ENCODE assay signal across 1 cellular context in the genomic region with DNA sequence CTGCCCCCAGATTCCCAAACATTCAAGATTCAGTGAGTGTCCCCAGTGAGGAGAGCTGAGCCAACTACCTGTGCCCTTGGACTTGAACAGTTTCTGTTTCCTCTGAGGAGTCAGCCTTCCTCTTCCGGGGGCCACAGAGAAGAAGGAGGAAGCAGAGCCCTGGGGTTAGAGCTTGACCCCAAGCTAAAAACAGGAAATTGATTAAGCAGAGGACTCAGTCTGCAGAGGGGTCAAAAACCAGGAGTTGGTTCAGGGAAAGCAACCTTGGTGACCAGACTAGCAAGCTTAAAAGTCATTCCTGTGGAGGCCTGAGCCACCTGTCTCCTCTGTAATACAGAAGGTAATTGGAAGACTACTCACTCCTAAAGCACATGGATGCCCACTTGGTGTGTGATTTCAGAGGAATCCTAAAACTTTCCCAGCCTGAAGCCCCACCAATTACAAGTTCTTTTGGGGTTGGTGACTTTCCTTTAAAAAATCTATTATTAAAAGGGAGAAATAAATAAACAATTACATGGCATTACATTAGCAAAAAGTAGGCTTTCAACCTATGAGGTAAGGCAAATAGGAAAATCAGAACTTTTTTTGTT.
TF ChIP-seq lines count a peak whose summit lies in the region.

No MANE protein-coding gene starts in this region.

TF ChIP-seq in HepG2, 621 proteins besides CTCF, POLR2A, EP300 and RAD21 (continued from another document and continues in another):
- TF ChIP-seq, protein P1, sequence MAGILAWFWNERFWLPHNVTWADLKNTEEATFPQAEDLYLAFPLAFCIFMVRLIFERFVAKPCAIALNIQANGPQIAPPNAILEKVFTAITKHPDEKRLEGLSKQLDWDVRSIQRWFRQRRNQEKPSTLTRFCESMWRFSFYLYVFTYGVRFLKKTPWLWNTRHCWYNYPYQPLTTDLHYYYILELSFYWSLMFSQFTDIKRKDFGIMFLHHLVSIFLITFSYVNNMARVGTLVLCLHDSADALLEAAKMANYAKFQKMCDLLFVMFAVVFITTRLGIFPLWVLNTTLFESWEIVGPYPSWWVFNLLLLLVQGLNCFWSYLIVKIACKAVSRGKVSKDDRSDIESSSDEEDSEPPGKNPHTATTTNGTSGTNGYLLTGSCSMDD (CRISPR knock-in tag; IDR thresholded peaks at IDR 0.05) = no peak
- peak; percentile 80 for TF ChIP-seq DPF2 (CRISPR knock-in tag; IDR thresholded peaks at IDR 0.05; ENCODE audit: borderline replicate concordance, low read depth)
- no peak for TF ChIP-seq PBX2 (CRISPR knock-in tag; IDR thresholded peaks at IDR 0.05)
- TF ChIP-seq FOXM1 (CRISPR knock-in tag; IDR thresholded peaks at IDR 0.05) = no peak
- TF ChIP-seq ZBTB10 (CRISPR knock-in tag; IDR thresholded peaks at IDR 0.05; ENCODE audit: borderline replicate concordance) = no peak
- TF ChIP-seq NFIC (IDR thresholded peaks at IDR 0.05; ENCODE audit: low read length) = no peak
- TF ChIP-seq ZNF441 (CRISPR knock-in tag; IDR thresholded peaks at IDR 0.05; ENCODE audit: borderline replicate concordance) = peak; percentile 59; the same call in 1 of the 2 replicates
- no peak for TF ChIP-seq HMGA1 (CRISPR knock-in tag; conservative IDR thresholded peaks at IDR 0.05)
- TF ChIP-seq MED13 (CRISPR knock-in tag; IDR thresholded peaks at IDR 0.05) = peak; percentile 80; the same call in 1 of the 2 replicates
- no peak for TF ChIP-seq SALL2 (CRISPR knock-in tag; IDR thresholded peaks at IDR 0.05)
- TF ChIP-seq IKZF1 (IDR thresholded peaks at IDR 0.05) = no peak
- no peak for TF ChIP-seq TOE1 (CRISPR knock-in tag; IDR thresholded peaks at IDR 0.05)
- TF ChIP-seq IRF1 (CRISPR knock-in tag; IDR thresholded peaks at IDR 0.05; ENCODE audit: low read depth) = no peak
- TF ChIP-seq GTF3A (CRISPR knock-in tag; conservative IDR thresholded peaks at IDR 0.05) = no peak
- TF ChIP-seq ZBTB1 (CRISPR knock-in tag; IDR thresholded peaks at IDR 0.05; ENCODE audit: borderline replicate concordance) = no peak
- TF ChIP-seq, protein P2, sequence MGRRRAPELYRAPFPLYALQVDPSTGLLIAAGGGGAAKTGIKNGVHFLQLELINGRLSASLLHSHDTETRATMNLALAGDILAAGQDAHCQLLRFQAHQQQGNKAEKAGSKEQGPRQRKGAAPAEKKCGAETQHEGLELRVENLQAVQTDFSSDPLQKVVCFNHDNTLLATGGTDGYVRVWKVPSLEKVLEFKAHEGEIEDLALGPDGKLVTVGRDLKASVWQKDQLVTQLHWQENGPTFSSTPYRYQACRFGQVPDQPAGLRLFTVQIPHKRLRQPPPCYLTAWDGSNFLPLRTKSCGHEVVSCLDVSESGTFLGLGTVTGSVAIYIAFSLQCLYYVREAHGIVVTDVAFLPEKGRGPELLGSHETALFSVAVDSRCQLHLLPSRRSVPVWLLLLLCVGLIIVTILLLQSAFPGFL (CRISPR knock-in tag; IDR thresholded peaks at IDR 0.05) = no peak
- TF ChIP-seq HNF4G (IDR thresholded peaks at IDR 0.05; ENCODE audit: borderline replicate concordance, low read depth, low read length) = peak; percentile 29; the same call in 1 of the 2 replicates
- TF ChIP-seq HNF4G (CRISPR knock-in tag; IDR thresholded peaks at IDR 0.05; ENCODE audit: borderline replicate concordance, low read depth) = peak; percentile 70; the same call in 1 of the 2 replicates
- no peak for TF ChIP-seq KDM5A (IDR thresholded peaks at IDR 0.05; ENCODE audit: borderline replicate concordance, low read length)
- no peak for TF ChIP-seq KLF16 (CRISPR knock-in tag; IDR thresholded peaks at IDR 0.05)
- TF ChIP-seq ZMAT3 (CRISPR knock-in tag; conservative IDR thresholded peaks at IDR 0.05) = no peak; the same call in 1 of the 2 replicates
- TF ChIP-seq ZUFSP (CRISPR knock-in tag; IDR thresholded peaks at IDR 0.05; ENCODE audit: borderline replicate concordance) = no peak
- TF ChIP-seq ZIK1 (CRISPR knock-in tag; IDR thresholded peaks at IDR 0.05; ENCODE audit: borderline replicate concordance, low read depth) = no peak
- no peak for TF ChIP-seq ZNF17 (CRISPR knock-in tag; IDR thresholded peaks at IDR 0.05)
- TF ChIP-seq HHEX (CRISPR knock-in tag; IDR thresholded peaks at IDR 0.05) = no peak
- TF ChIP-seq SPEN (CRISPR knock-in tag; IDR thresholded peaks at IDR 0.05; ENCODE audit: low read depth) = 0 out of 2 replicates have a peak, but pooled peaks have one; percentile 2
- TF ChIP-seq ZNF678 (CRISPR knock-in tag; IDR thresholded peaks at IDR 0.05) = no peak
- TF ChIP-seq TRIM22 (IDR thresholded peaks at IDR 0.05) = no peak
- TF ChIP-seq CBX2 (IDR thresholded peaks at IDR 0.05; ENCODE audit: low read depth, low read length) = no peak
- TF ChIP-seq CBX2 (CRISPR knock-in tag; IDR thresholded peaks at IDR 0.05; ENCODE audit: low read depth) = no peak
- TF ChIP-seq ZNF788 (CRISPR knock-in tag; IDR thresholded peaks at IDR 0.05; ENCODE audit: borderline replicate concordance) = peak; percentile 54; the same call in 1 of the 2 replicates
- TF ChIP-seq NFATC3 (CRISPR knock-in tag; IDR thresholded peaks at IDR 0.05) = no peak
- peak; percentile 11; the same call in 1 of the 2 replicates for TF ChIP-seq HMG20A (CRISPR knock-in tag; IDR thresholded peaks at IDR 0.05; ENCODE audit: borderline replicate concordance)
- TF ChIP-seq ZNF687 (CRISPR knock-in tag; IDR thresholded peaks at IDR 0.05) = no peak; the same call in 1 of the 2 replicates
- TF ChIP-seq KAT7 (CRISPR knock-in tag; IDR thresholded peaks at IDR 0.05; ENCODE audit: borderline replicate concordance) = peak; percentile 56; the same call in 1 of the 2 replicates
- no peak for TF ChIP-seq CAMTA2 (CRISPR knock-in tag; IDR thresholded peaks at IDR 0.05; ENCODE audit: borderline replicate concordance)
- TF ChIP-seq RAD51 (IDR thresholded peaks at IDR 0.05; ENCODE audit: borderline replicate concordance) = no peak
- TF ChIP-seq, protein P3, sequence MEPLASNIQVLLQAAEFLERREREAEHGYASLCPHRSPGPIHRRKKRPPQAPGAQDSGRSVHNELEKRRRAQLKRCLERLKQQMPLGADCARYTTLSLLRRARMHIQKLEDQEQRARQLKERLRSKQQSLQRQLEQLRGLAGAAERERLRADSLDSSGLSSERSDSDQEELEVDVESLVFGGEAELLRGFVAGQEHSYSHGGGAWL (CRISPR knock-in tag; IDR thresholded peaks at IDR 0.05) = no peak
- no peak for TF ChIP-seq NPAS2 (CRISPR knock-in tag; IDR thresholded peaks at IDR 0.05; ENCODE audit: borderline replicate concordance)
- 0 out of 2 replicates have a peak, but pooled peaks have one; percentile 30 for TF ChIP-seq MXD4 (CRISPR knock-in tag; IDR thresholded peaks at IDR 0.05)
- no peak for TF ChIP-seq TERF1 (CRISPR knock-in tag; IDR thresholded peaks at IDR 0.05)
- no peak for TF ChIP-seq RELA (CRISPR knock-in tag; IDR thresholded peaks at IDR 0.05)
- TF ChIP-seq CHD2 (IDR thresholded peaks at IDR 0.05; ENCODE audit: low read depth, low read length) = no peak
